ENCODE assay signal across 17 cellular contexts in genomic region chr10:11797847-11798633, GRCh38. TPM values are rescaled to one million over a fixed set of nuclear protein-coding genes. Genes with fewer than 3 reads are reported as not detected.
DNase-seq lines count a peak whose midpoint lies in the region; ATAC-seq and TF ChIP-seq lines count a peak whose summit lies in the region.
"Had no signal": no experiment of that assay in that cellular context is flagged by ENCODE, and none has a peak within 500 bp of the region (broad histone marks: within the 10 kb centered on the region; RNA-seq: fewer than 3 reads in every experiment).

No MANE protein-coding gene starts in this region.

- H3K9me3 ChIP-seq in A673 (ENCODE audit: low read depth, low read length, poor library complexity, severe bottlenecking) (no peaks in the 10 kb centered on the region), HCT116 (ENCODE audit: control insufficient read depth in 1 of 2, insufficient read depth in 1 of 2, low read depth in 1 of 2, low read length in 2 of 2) (no peaks in the 10 kb centered on the region), iPS-20b (ENCODE audit: insufficient read depth, low read depth, low read length) (no peaks in the 10 kb centered on the region)
- H3K9me3 ChIP-seq: HAP-1 had no signal

- TF ChIP-seq CTCF in A673 (conservative IDR thresholded peaks at IDR 0.05; ENCODE audit: low read depth, low read length) (no peak), HCT116 (IDR thresholded peaks at IDR 0.05 in 2 of 3, conservative IDR thresholded peaks at IDR 0.05 in 1 of 3; ENCODE audit: borderline replicate concordance in 1 of 3, insufficient read depth in 1 of 3, low read depth in 2 of 3, low read length in 2 of 3) (no peak), VCaP (conservative IDR thresholded peaks at IDR 0.05) (no peak)

- H3K36me3 ChIP-seq in A673 (ENCODE audit: insufficient read depth, low read length, poor library complexity, severe bottlenecking) (no peaks in the 10 kb centered on the region), HCT116 (ENCODE audit: control insufficient read depth in 1 of 2, insufficient read depth in 2 of 2, low read length in 2 of 2) (no peaks in the 10 kb centered on the region), iPS-20b (ENCODE audit: insufficient read depth, low read depth, low read length) (no peaks in the 10 kb centered on the region)
- H3K36me3 ChIP-seq: HAP-1 had no signal

- no peak for TF ChIP-seq POLR2A in HCT116 (IDR thresholded peaks at IDR 0.05; ENCODE audit: borderline replicate concordance, extremely low read depth, insufficient read depth, insufficient read length)

- H3K27ac ChIP-seq in A673 (ENCODE audit: low read depth, low read length, poor library complexity, severe bottlenecking), result peak overlapping the region; percentile 98
- no peak overlapping the region for H3K27ac ChIP-seq in HCT116 (ENCODE audit: low read depth, low read length)
- H3K27ac ChIP-seq in VCaP, result peak overlapping the region; percentile 34; the same call in 1 of the 2 replicates
- H3K27ac ChIP-seq in iPS-20b (ENCODE audit: low read length), result peak overlapping the region; percentile 61
- H3K27ac ChIP-seq: C4-2B, PC-9 had no signal

- DNase-seq in A673 (ENCODE audit: low spot score), result peak; percentile 70
- no peak for DNase-seq in HCT116 (ENCODE audit: low read depth, low spot score)
- no peak for DNase-seq in AG08396 (ENCODE audit: low spot score)
- DNase-seq in NCI-H2196 (lab: John Stamatoyannopoulos, UW; ENCODE audit: unreplicated experiment), result no peak
- DNase-seq in ureter (ENCODE audit: low spot score), result no peak
- no peak for DNase-seq in activated effector memory CD4-positive, alpha-beta T cell treated with Interleukin-2 at 50 U/mL for 16 hours
- DNase-seq: 8988T, DMS 273 treated with DMSO at 0.1 percent for 48 hours, NCI-H1436, NCI-H2029 treated with DMSO at 0.1 percent for 48 hours, NCI-H2171 treated with DMSO at 0.1 percent for 48 hours, NCI-H774, PC-9 had no signal

- no peak overlapping the region for H3K4me2 ChIP-seq in HCT116 (ENCODE audit: low read length)
- H3K4me2 ChIP-seq: PC-9 had no signal

- H3K4me1 ChIP-seq in A673 (ENCODE audit: insufficient read depth, low read length, poor library complexity, severe bottlenecking), result peaks cover 53% of the 10 kb centered on the region
- H3K4me1 ChIP-seq in HCT116 (ENCODE audit: control insufficient read depth in 1 of 2, insufficient read depth in 2 of 2, low read length in 2 of 2), result peaks cover 14 to 40% of the 10 kb centered on the region in 2 experiments
- H3K4me1 ChIP-seq in iPS-20b (ENCODE audit: insufficient read depth, low read length), result peaks cover 5% of the 10 kb centered on the region; the same call in 1 of the 2 replicates

- no peak for TF ChIP-seq RAD21 in HCT116 (IDR thresholded peaks at IDR 0.05; ENCODE audit: low read depth)

- ATAC-seq in HCT116, result no peak

- H4K20me1 ChIP-seq in HCT116 (ENCODE audit: insufficient read depth), result no peaks in the 10 kb centered on the region

- H3K79me2 ChIP-seq in HCT116 (ENCODE audit: insufficient read depth, low read length), result no peaks in the 10 kb centered on the region

- intact Hi-C loops in A673 (cut with micrococcal nuclease; ENCODE audit: unreplicated experiment), result loop anchor here (1.0 to 10.0 kb wide), 2 partner anchors 22 to 77 kb away; no protein-coding TSS in a partner anchor
- intact Hi-C loops in HCT116 (cut with micrococcal nuclease), result loop anchor here (10.0 kb wide), 1 partner anchor 917 kb away; no protein-coding TSS in a partner anchor

- POLR2A ChIA-PET in A673 (lab: Charles Lee; ENCODE audit: low non-redundant PET) (interaction anchor here (0.6 kb wide), 2 partner anchors 16 to 47 kb away, joined by 4 to 5 read pairs; no protein-coding TSS in a partner anchor), HCT116 (lab: Charles Lee) (no interaction called here)

- BruUV-seq in A673 (replicated peaks; lab: Mats Ljungman, UMichigan) (TSS peak; percentile 91), HCT116 (replicated peaks; lab: Mats Ljungman, UMichigan) (no TSS peak)

- no peaks in the 10 kb centered on the region for H3K27me3 ChIP-seq in A673 (replicated peaks; ENCODE audit: insufficient read depth, low read depth, low read length, poor library complexity)
- H3K27me3 ChIP-seq in HCT116 (ENCODE audit: insufficient read depth, low read length), result no peaks in the 10 kb centered on the region
- no peaks in the 10 kb centered on the region for H3K27me3 ChIP-seq in iPS-20b (ENCODE audit: insufficient read depth, low read length)

- peak overlapping the region; percentile 64 for H2AFZ ChIP-seq in HCT116 (ENCODE audit: low read depth, low read length, poor library complexity, severe bottlenecking)
- H2AFZ ChIP-seq: PC-9 had no signal

- H3K9me2 ChIP-seq in HCT116 (ENCODE audit: insufficient read depth), result no peaks in the 10 kb centered on the region

- H3K9ac ChIP-seq in HCT116 (ENCODE audit: low read length), result no peak overlapping the region
- peak overlapping the region; percentile 60; the same call in 1 of the 2 replicates for H3K9ac ChIP-seq in iPS-20b (ENCODE audit: low read depth, low read length)

- CTCF ChIA-PET in A673 (lab: Charles Lee), result interaction anchor here (0.7 to 3.0 kb wide), 2 partner anchors 15 to 22 kb away, joined by 4 to 13 read pairs; no protein-coding TSS in a partner anchor
- CTCF ChIA-PET in HCT116 (lab: Charles Lee), result interaction anchor here (1.4 kb wide), 1 partner anchor 189 kb away, joined by 5 read pairs; no protein-coding TSS in a partner anchor

- H3K4me3 ChIP-seq in A673 (ENCODE audit: low read depth, low read length, poor library complexity, severe bottlenecking), result no peak overlapping the region
- H3K4me3 ChIP-seq in HCT116 (replicated peaks in 1 of 2; ENCODE audit: low read depth in 1 of 2, low read length in 2 of 2), result no peak overlapping the region
- H3K4me3 ChIP-seq in iPS-20b (ENCODE audit: low read length), result no peak overlapping the region
- H3K4me3 ChIP-seq: HAP-1, PC-9 had no signal

- RAD21 ChIA-PET in HCT116 (lab: Charles Lee; ENCODE audit: low non-redundant PET in 1 of 2, low total read pairs in 2 of 2, uncharacterized antibody in 2 of 2, unreplicated experiment in 2 of 2), result no interaction called here

TF ChIP-seq in HCT116, 20 proteins besides CTCF, POLR2A, EP300 and RAD21:
- no peak for TF ChIP-seq SIN3A (IDR thresholded peaks at IDR 0.05; ENCODE audit: low read depth)
- TF ChIP-seq EZH2 (IDR thresholded peaks at IDR 0.05), result no peak
- TF ChIP-seq, protein P1, sequence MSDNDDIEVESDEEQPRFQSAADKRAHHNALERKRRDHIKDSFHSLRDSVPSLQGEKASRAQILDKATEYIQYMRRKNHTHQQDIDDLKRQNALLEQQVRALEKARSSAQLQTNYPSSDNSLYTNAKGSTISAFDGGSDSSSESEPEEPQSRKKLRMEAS (IDR thresholded peaks at IDR 0.05), result no peak
- TF ChIP-seq YY1 (IDR thresholded peaks at IDR 0.05; ENCODE audit: extremely low read depth, insufficient replicate concordance, low read depth, low read length), result no peak
TF ChIP-seq in HCT116: peak in this region for 0.

RNA-seq across cellular contexts. Expression of gene PROSER2, which starts 25.1 kb away (rescaled TPM):
- 37.1 and 40.4 TPM in 2 replicates for total RNA-seq in A673 (2021)
- 46.2 TPM for total RNA-seq in HCT116 (2021; ENCODE audit: unreplicated experiment)
- 35.4 and 37.9 TPM in 2 replicates for polyA plus RNA-seq in HCT116 (2012)
- total RNA-seq in ureter, result 21.5 TPM

RNA-seq across cellular contexts. Expression of gene ECHDC3, which starts 55.9 kb away (rescaled TPM):
- total RNA-seq in A673 (2021) (8.9 and 13.9 TPM in 2 replicates), HCT116 (2021; ENCODE audit: unreplicated experiment) (13.0 TPM), ureter (13.3 TPM)
- polyA plus RNA-seq in HCT116 (2012), result 9.9 and 11.2 TPM in 2 replicates
- total RNA-seq: PC-9 had no signal
